ENCODE assay signal across 29 cellular contexts in genomic region chr22:50461536-50461935, GRCh38. TPM values are rescaled to one million over a fixed set of nuclear protein-coding genes. Genes with fewer than 3 reads are reported as not detected.
"Had no signal": no experiment of that assay in that cellular context is flagged by ENCODE, and none has a peak within 500 bp of the region (broad histone marks: within the 10 kb centered on the region; RNA-seq: fewer than 3 reads in every experiment).

No MANE protein-coding gene starts in this region.

- H3K9me3 Mint-ChIP-seq: stimulated activated memory B cell treated with anti-CD40 and anti-IgM and Interleukin-4, amounts not matched to agents 10 μg/mL and 1 μg/mL and 100 μg/mL, for 72 hours; stimulated activated naive B cell treated with anti-CD40 and anti-IgM and Interleukin-4, amounts not matched to agents 10 μg/mL and 1 μg/mL and 100 μg/mL, for 72 hours; stimulated activated naive CD8-positive, alpha-beta T cell treated with anti-CD3 and anti-CD28 coated beads, Interleukin-15, amount 100 ng/mL, for 72 hours; stimulated activated naive CD8-positive, alpha-beta T cell treated with anti-CD3 and anti-CD28 coated beads, Interleukin-15, Interleukin-2, amounts not matched to agents 100 ng/mL and 50 ng/mL, for 24 hours; type B pancreatic cell had no signal

- H3K27me3 ChIP-seq: stomach, suprapubic skin, testis, thyroid gland, tibial artery, tibial nerve, transverse colon, upper lobe of left lung, upper lobe of right lung, uterus, vagina had no signal

- H3K27me3 Mint-ChIP-seq: stimulated activated memory B cell treated with anti-CD40 and anti-IgM and Interleukin-4, amounts not matched to agents 10 μg/mL and 1 μg/mL and 100 μg/mL, for 72 hours; stimulated activated naive B cell treated with anti-CD40 and anti-IgM and Interleukin-4, amounts not matched to agents 10 μg/mL and 1 μg/mL and 100 μg/mL, for 72 hours; stimulated activated naive CD8-positive, alpha-beta T cell treated with anti-CD3 and anti-CD28 coated beads, Interleukin-15, amount 100 ng/mL, for 72 hours; stimulated activated naive CD8-positive, alpha-beta T cell treated with anti-CD3 and anti-CD28 coated beads, Interleukin-15, Interleukin-2, amounts not matched to agents 100 ng/mL and 50 ng/mL, for 24 hours; type B pancreatic cell had no signal

- H3K4me3 Mint-ChIP-seq: stimulated activated memory B cell treated with anti-CD40 and anti-IgM and Interleukin-4, amounts not matched to agents 10 μg/mL and 1 μg/mL and 100 μg/mL, for 72 hours; stimulated activated naive B cell treated with anti-CD40 and anti-IgM and Interleukin-4, amounts not matched to agents 10 μg/mL and 1 μg/mL and 100 μg/mL, for 72 hours; stimulated activated naive CD8-positive, alpha-beta T cell treated with anti-CD3 and anti-CD28 coated beads, Interleukin-15, amount 100 ng/mL, for 72 hours; stimulated activated naive CD8-positive, alpha-beta T cell treated with anti-CD3 and anti-CD28 coated beads, Interleukin-15, Interleukin-2, amounts not matched to agents 100 ng/mL and 50 ng/mL, for 24 hours had no signal

- H3K36me3 ChIP-seq: uterus had no signal

- H3K27ac Mint-ChIP-seq: stimulated activated memory B cell treated with anti-CD40 and anti-IgM and Interleukin-4, amounts not matched to agents 10 μg/mL and 1 μg/mL and 100 μg/mL, for 72 hours; stimulated activated naive B cell treated with anti-CD40 and anti-IgM and Interleukin-4, amounts not matched to agents 10 μg/mL and 1 μg/mL and 100 μg/mL, for 72 hours; stimulated activated naive CD8-positive, alpha-beta T cell treated with anti-CD3 and anti-CD28 coated beads, Interleukin-15, Interleukin-2, amounts not matched to agents 100 ng/mL and 50 ng/mL, for 24 hours had no signal

- H3K27ac ChIP-seq: stomach, suprapubic skin, testis, thoracic aorta, thyroid gland, tibial artery, tibial nerve, transverse colon, upper lobe of right lung, uterus, vagina had no signal

- H3K9me3 ChIP-seq: stomach, suprapubic skin, testis, thoracic aorta, thyroid gland, tibial artery, tibial nerve, transverse colon, upper lobe of left lung, upper lobe of right lung, uterus, vagina had no signal

- H3K4me1 ChIP-seq: testis, tibial artery, tibial nerve, upper lobe of left lung, upper lobe of right lung, uterus, vagina had no signal

- ATAC-seq: stimulated activated memory B cell treated with anti-CD40 and anti-IgM and Interleukin-4, amounts not matched to agents 10 μg/mL and 1 μg/mL and 100 μg/mL, for 72 hours; stimulated activated naive B cell treated with anti-CD40 and anti-IgM and Interleukin-4, amounts not matched to agents 10 μg/mL and 1 μg/mL and 100 μg/mL, for 72 hours; stimulated activated naive CD8-positive, alpha-beta T cell treated with anti-CD3 and anti-CD28 coated beads, Interleukin-15, amount 100 ng/mL, for 72 hours; stimulated activated naive CD8-positive, alpha-beta T cell treated with anti-CD3 and anti-CD28 coated beads, Interleukin-15, Interleukin-2, amounts not matched to agents 100 U/mL and 50 U/mL, for 24 hours had no signal

- DNase-seq: stimulated activated CD4-positive, alpha-beta T cell treated with anti-CD3 and anti-CD28 coated beads, Interleukin-2, amount 100 ng/mL, for 24 hours; stimulated activated CD4-positive, alpha-beta T cell treated with anti-CD3 and anti-CD28 coated beads, Interleukin-2, amount 100 ng/mL, for 48 hours; stimulated activated CD4-positive, alpha-beta T cell treated with anti-CD3 and anti-CD28 coated beads, Interleukin-4, amount 100 ng/mL, for 1 hour; stimulated activated CD4-positive, alpha-beta T cell treated with anti-CD3 and anti-CD28 coated beads, Interleukin-4, amount 100 ng/mL, for 24 hours; stimulated activated CD8-positive, alpha-beta memory T cell treated with anti-CD3 and anti-CD28 coated beads, Interleukin-4, amount 100 ng/mL, for 48 hours; stimulated activated naive B cell treated with anti-CD40 and anti-IgM and Interleukin-4, amounts not matched to agents 10 μg/mL and 1 μg/mL and 100 μg/mL, for 72 hours; stimulated activated naive CD4-positive, alpha-beta T cell; stimulated activated naive CD4-positive, alpha-beta T cell treated with Interleukin-2 at 50 U/mL for 16 hours; stimulated activated naive CD8-positive, alpha-beta T cell treated with anti-CD3 and anti-CD28 coated beads, Interleukin-15, amount 100 ng/mL, for 72 hours; stimulated activated naive CD8-positive, alpha-beta T cell treated with anti-CD3 and anti-CD28 coated beads, Interleukin-15, Interleukin-2, amounts not matched to agents 100 U/mL and 50 U/mL, for 24 hours; testis; thyroid gland; tibial artery; uterus had no signal

- H3K4me3 ChIP-seq: stomach, suprapubic skin, testis, thoracic aorta, thyroid gland, tibial artery, tibial nerve, transverse colon, upper lobe of left lung, upper lobe of right lung, uterus, vagina had no signal

RNA-seq across cellular contexts. Expression of gene ADM2, which starts 19.8 kb away (rescaled TPM):
- total RNA-seq: subcutaneous adipose tissue, tibial nerve, vagina had no signal

RNA-seq across cellular contexts. Expression of gene MIOX, which starts 25.1 kb away (rescaled TPM):
- total RNA-seq: stomach, subcutaneous adipose tissue, suprapubic skin, temporal lobe, thoracic aorta, tibial nerve, transverse colon, upper lobe of left lung, upper lobe of right lung, ureter, urinary bladder, uterus, vagina had no signal
- polyA plus RNA-seq: urinary bladder had no signal
